8 cellular contexts compared by ENCODE assay signal in genomic region chr17:58112970-58113631, GRCh38. TPM values are rescaled to one million over a fixed set of nuclear protein-coding genes. Genes with fewer than 3 reads are reported as not detected.
DNase-seq lines count a peak whose midpoint lies in the region; ATAC-seq, FAIRE-seq and TF ChIP-seq lines count a peak whose summit lies in the region.

No MANE protein-coding gene starts in this region.

- peak; percentile 91 for ATAC-seq in left colon
- no peak for ATAC-seq in HG02840 (IDR thresholded peaks at IDR 0.05; ENCODE audit: low FRiP score, unreplicated experiment)

- TF ChIP-seq CTCF in AG04449 (IDR thresholded peaks at IDR 0.05; ENCODE audit: insufficient read depth, low read length, missing control alignments) = peak; percentile 89

- FAIRE-seq in H54 (lab: Jason Lieb, UNC) = no peak

- no peak overlapping the region for H3K4me3 ChIP-seq in AG04449 (ENCODE audit: low read depth, low read length)

- H3K27ac ChIP-seq in caudate nucleus (ENCODE audit: low read depth, low read length) = no peak overlapping the region

- DNase-seq in AG04449 (ENCODE audit: low read depth, low spot score) = no peak
- peak; percentile 47 for DNase-seq in H54 (ENCODE audit: insufficient read length, low spot score)
- peak; percentile 48 to 83 for DNase-seq in NCI-H446 (lab: John Stamatoyannopoulos, UW)
- peak; percentile 71 for DNase-seq in activated CD4-positive, CD25-positive, alpha-beta regulatory T cell treated with anti-CD3 and anti-CD28 coated beads, Interleukin-2, amount 50 U/mL, for 16 hours (ENCODE audit: low read depth, low spot score)
- peak in 55 of 61 donors; percentile 19 to 87 (median 48) for DNase-seq in caudate nucleus (lab: John Stamatoyannopoulos, UW)
- DNase-seq in left colon = peak; percentile 58 to 85
- DNase-seq in stimulated activated CD4-positive, alpha-beta T cell treated with anti-CD3 and anti-CD28 coated beads, Interleukin-4, amount 100 ng/mL, for 1 hour = peak; percentile 84

- intact Hi-C loops in left colon (cut with DNase I, micrococcal nuclease) = loop anchor here in 1 of 2 donors (10.0 kb wide), 1 partner anchor 978 kb away; no protein-coding TSS in a partner anchor

- CTCF ChIA-PET in AG04449 (lab: Yijun Ruan, JAX) = interaction anchor here (0.7 to 7.8 kb wide), 27 partner anchors 10 to 991 kb away, joined by 3 to 84 read pairs (median 5); partner anchors contain the start of genes MRPS23 and SRSF1

- no peak for TF ChIP-seq POLR2A in H54 (IDR thresholded peaks at IDR 0.05; ENCODE audit: low read depth, low read length)

- POLR2A ChIA-PET in AG04449 (lab: Yijun Ruan, JAX) = no interaction called here

RNA-seq across cellular contexts. Expression of gene DYNLL2, which starts 29.9 kb away (rescaled TPM):
- 10 to 100 TPM; 35.0 to 35.9 TPM for total RNA-seq in left colon

RNA-seq across cellular contexts. Expression of gene OR4D1, which starts 35.1 kb away (rescaled TPM):
- total RNA-seq in left colon = not detected

RNA-seq across cellular contexts. Expression of gene OR4D2, which starts 53.7 kb away (rescaled TPM):
- not detected for total RNA-seq in left colon
